32 cellular contexts compared by ENCODE assay signal in genomic region chr18:61658431-61658830, GRCh38.
"Had no signal": no experiment of that assay in that cellular context is flagged by ENCODE, and none has a peak within 500 bp of the region (broad histone marks: within the 10 kb centered on the region; RNA-seq: fewer than 3 reads in every experiment).

No MANE protein-coding gene starts in this region.

- H3K27ac ChIP-seq: neural progenitor cell, ovary, parathyroid adenoma, psoas muscle, right lobe of liver, sigmoid colon, skin epidermis, spleen, suprapubic skin, testis, tibial artery, transverse colon, upper lobe of right lung, uterus had no signal

- H3K9me3 ChIP-seq: ovary, psoas muscle, right lobe of liver, sigmoid colon, suprapubic skin, testis, tibial artery, transverse colon, upper lobe of right lung, uterus had no signal

- ATAC-seq: natural killer cell; psoas muscle; right cardiac atrium; right lobe of liver; stimulated activated memory B cell treated with anti-CD40 and anti-IgM and Interleukin-4, amounts not matched to agents 10 μg/mL and 1 μg/mL and 100 μg/mL, for 72 hours; stimulated activated naive CD8-positive, alpha-beta T cell treated with anti-CD3 and anti-CD28 coated beads, Interleukin-15, amount 100 ng/mL, for 72 hours; stimulated activated naive CD8-positive, alpha-beta T cell treated with anti-CD3 and anti-CD28 coated beads, Interleukin-15, Interleukin-2, amounts not matched to agents 100 U/mL and 50 U/mL, for 24 hours; upper lobe of right lung had no signal

- H3K4me3 Mint-ChIP-seq: natural killer cell; nephron; neural progenitor cell; stimulated activated memory B cell treated with anti-CD40 and anti-IgM and Interleukin-4, amounts not matched to agents 10 μg/mL and 1 μg/mL and 100 μg/mL, for 72 hours; stimulated activated naive CD8-positive, alpha-beta T cell treated with anti-CD3 and anti-CD28 coated beads, Interleukin-15, amount 100 ng/mL, for 72 hours; type B pancreatic cell had no signal

- H3K9ac ChIP-seq: neural progenitor cell, parathyroid adenoma had no signal

- H3K4me1 ChIP-seq: psoas muscle, sigmoid colon, spleen, suprapubic skin, testis, tibial artery, transverse colon, upper lobe of right lung, uterus had no signal

- DNase-seq: natural killer cell; occipital lobe; ovary; posterior cingulate gyrus; psoas muscle; right cardiac atrium; right lobe of liver; sigmoid colon; spleen; stimulated activated CD4-positive, alpha-beta T cell treated with anti-CD3 and anti-CD28 coated beads, Interleukin-12 subunit alpha, Interleukin-12 subunit beta, amount 100 ng/mL, for 4 hours; stimulated activated CD4-positive, alpha-beta T cell treated with anti-CD3 and anti-CD28 coated beads, Interleukin-1b, Interleukin-23, amount 100 ng/mL, for 48 hours; stimulated activated CD4-positive, alpha-beta T cell treated with anti-CD3 and anti-CD28 coated beads, Interleukin-4, amount 100 ng/mL, for 1 hour; stimulated activated CD4-positive, alpha-beta T cell treated with anti-CD3 and anti-CD28 coated beads, Interleukin-4, amount 100 ng/mL, for 4 hours; stimulated activated CD8-positive, alpha-beta memory T cell treated with anti-CD3 and anti-CD28 coated beads, Interleukin-4, amount 100 ng/mL, for 48 hours; stimulated activated naive CD4-positive, alpha-beta T cell; stimulated activated naive CD8-positive, alpha-beta T cell treated with anti-CD3 and anti-CD28 coated beads, Interleukin-15, amount 100 ng/mL, for 72 hours; stimulated activated naive CD8-positive, alpha-beta T cell treated with anti-CD3 and anti-CD28 coated beads, Interleukin-15, Interleukin-2, amounts not matched to agents 100 U/mL and 50 U/mL, for 24 hours; substantia nigra; testis; tibial artery; transverse colon; upper lobe of right lung; uterus had no signal

- H3K27me3 Mint-ChIP-seq: progenitor cell of endocrine pancreas; stimulated activated memory B cell treated with anti-CD40 and anti-IgM and Interleukin-4, amounts not matched to agents 10 μg/mL and 1 μg/mL and 100 μg/mL, for 72 hours; stimulated activated naive CD8-positive, alpha-beta T cell treated with anti-CD3 and anti-CD28 coated beads, Interleukin-15, amount 100 ng/mL, for 72 hours; type B pancreatic cell had no signal

- H3K36me3 Mint-ChIP-seq: natural killer cell; neural progenitor cell; stimulated activated memory B cell treated with anti-CD40 and anti-IgM and Interleukin-4, amounts not matched to agents 10 μg/mL and 1 μg/mL and 100 μg/mL, for 72 hours; type B pancreatic cell had no signal

- H3K36me3 ChIP-seq: neural progenitor cell, ovary, right lobe of liver, sigmoid colon, spleen, suprapubic skin, tibial artery, transverse colon, upper lobe of right lung, uterus had no signal

- H3K4me2 ChIP-seq: neural progenitor cell, smooth muscle cell had no signal

- H3K27ac Mint-ChIP-seq: natural killer cell; nephron; neural progenitor cell; progenitor cell of endocrine pancreas; stimulated activated memory B cell treated with anti-CD40 and anti-IgM and Interleukin-4, amounts not matched to agents 10 μg/mL and 1 μg/mL and 100 μg/mL, for 72 hours; stimulated activated naive CD8-positive, alpha-beta T cell treated with anti-CD3 and anti-CD28 coated beads, Interleukin-15, amount 100 ng/mL, for 72 hours; type B pancreatic cell had no signal

- H3K4me1 Mint-ChIP-seq: natural killer cell; nephron; stimulated activated memory B cell treated with anti-CD40 and anti-IgM and Interleukin-4, amounts not matched to agents 10 μg/mL and 1 μg/mL and 100 μg/mL, for 72 hours; stimulated activated naive CD8-positive, alpha-beta T cell treated with anti-CD3 and anti-CD28 coated beads, Interleukin-15, amount 100 ng/mL, for 72 hours had no signal

- H3K4me3 ChIP-seq: neural progenitor cell, ovary, psoas muscle, right lobe of liver, sigmoid colon, skin epidermis, smooth muscle cell, spleen, suprapubic skin, testis, tibial artery, transverse colon, upper lobe of right lung, uterus had no signal

- H3K27me3 ChIP-seq: neural progenitor cell, ovary, right lobe of liver, sigmoid colon, suprapubic skin, testis, tibial artery, transverse colon, upper lobe of right lung, uterus had no signal

- H2AFZ ChIP-seq: neural progenitor cell, parathyroid adenoma had no signal

- H3K79me2 ChIP-seq: parathyroid adenoma had no signal
